ENCODE assay signal across 1 cellular context in the genomic region with DNA sequence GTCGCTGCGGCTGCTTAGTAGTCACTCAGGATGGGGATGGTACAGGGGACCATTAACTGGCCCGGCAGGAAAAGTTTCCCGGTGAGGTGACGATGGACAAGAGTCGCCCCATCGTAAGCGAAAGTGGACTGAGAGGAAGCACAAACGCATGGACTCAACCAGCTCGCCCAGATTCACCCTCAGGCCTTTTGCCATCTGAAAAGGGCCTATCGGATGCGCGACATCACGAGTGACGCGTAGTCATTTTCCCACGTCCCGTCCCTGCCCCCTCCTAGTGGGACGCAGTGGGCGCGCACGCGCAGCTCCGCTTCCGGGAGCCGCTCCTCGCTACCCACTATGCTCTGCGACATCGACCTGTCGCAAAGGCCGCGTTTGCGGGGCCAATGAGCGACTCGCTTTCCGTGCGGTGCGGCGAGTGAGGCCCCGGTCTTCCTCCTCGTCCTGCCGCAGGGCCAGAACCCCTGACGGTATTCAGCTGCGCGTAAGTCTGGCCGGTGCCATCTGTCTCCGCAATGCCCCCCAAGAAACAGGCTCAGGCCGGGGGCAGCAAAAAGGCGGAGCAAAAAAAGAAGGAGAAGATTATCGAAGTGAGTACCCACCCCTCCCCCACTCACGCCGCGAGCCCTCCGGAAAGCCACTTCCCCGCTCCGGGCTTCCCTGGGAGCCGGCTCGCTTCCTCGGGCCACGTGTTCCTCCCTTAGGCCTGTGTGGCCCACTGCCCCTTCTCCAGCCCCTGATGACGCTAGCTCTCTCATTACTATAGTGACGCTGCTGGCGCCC.
A peak's percentile ranks its signal among the peaks of the same experiment; 100 is the strongest.
TF ChIP-seq lines count a peak whose summit lies in the region.

TSS of gene ZC3H15 (plus strand) at position 390 of the 780 bp plus-strand sequence. CDS start at position 513, 123 bp downstream.

TF ChIP-seq in K562, 482 proteins besides CTCF, POLR2A, EP300 and RAD21 (continued from another document and continues in another):
- TF ChIP-seq, protein P1, sequence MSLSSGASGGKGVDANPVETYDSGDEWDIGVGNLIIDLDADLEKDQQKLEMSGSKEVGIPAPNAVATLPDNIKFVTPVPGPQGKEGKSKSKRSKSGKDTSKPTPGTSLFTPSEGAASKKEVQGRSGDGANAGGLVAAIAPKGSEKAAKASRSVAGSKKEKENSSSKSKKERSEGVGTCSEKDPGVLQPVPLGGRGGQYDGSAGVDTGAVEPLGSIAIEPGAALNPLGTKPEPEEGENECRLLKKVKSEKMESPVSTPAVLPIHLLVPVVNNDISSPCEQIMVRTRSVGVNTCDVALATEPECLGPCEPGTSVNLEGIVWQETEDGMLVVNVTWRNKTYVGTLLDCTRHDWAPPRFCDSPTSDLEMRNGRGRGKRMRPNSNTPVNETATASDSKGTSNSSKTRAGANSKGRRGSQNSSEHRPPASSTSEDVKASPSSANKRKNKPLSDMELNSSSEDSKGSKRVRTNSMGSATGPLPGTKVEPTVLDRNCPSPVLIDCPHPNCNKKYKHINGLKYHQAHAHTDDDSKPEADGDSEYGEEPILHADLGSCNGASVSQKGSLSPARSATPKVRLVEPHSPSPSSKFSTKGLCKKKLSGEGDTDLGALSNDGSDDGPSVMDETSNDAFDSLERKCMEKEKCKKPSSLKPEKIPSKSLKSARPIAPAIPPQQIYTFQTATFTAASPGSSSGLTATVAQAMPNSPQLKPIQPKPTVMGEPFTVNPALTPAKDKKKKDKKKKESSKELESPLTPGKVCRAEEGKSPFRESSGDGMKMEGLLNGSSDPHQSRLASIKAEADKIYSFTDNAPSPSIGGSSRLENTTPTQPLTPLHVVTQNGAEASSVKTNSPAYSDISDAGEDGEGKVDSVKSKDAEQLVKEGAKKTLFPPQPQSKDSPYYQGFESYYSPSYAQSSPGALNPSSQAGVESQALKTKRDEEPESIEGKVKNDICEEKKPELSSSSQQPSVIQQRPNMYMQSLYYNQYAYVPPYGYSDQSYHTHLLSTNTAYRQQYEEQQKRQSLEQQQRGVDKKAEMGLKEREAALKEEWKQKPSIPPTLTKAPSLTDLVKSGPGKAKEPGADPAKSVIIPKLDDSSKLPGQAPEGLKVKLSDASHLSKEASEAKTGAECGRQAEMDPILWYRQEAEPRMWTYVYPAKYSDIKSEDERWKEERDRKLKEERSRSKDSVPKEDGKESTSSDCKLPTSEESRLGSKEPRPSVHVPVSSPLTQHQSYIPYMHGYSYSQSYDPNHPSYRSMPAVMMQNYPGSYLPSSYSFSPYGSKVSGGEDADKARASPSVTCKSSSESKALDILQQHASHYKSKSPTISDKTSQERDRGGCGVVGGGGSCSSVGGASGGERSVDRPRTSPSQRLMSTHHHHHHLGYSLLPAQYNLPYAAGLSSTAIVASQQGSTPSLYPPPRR (CRISPR knock-in tag; IDR thresholded peaks at IDR 0.05; ENCODE audit: borderline replicate concordance): peak; percentile 73; the same call in 1 of the 2 replicates
- no peak for TF ChIP-seq ELF4 (CRISPR knock-in tag; IDR thresholded peaks at IDR 0.05)
- peak; percentile 90 for TF ChIP-seq TAF7 (tag; IDR thresholded peaks at IDR 0.05)
- 0 out of 2 replicates have a peak, but pooled peaks have one; percentile 58 for TF ChIP-seq E2F5 (CRISPR knock-in tag; IDR thresholded peaks at IDR 0.05)
- TF ChIP-seq, protein P2, sequence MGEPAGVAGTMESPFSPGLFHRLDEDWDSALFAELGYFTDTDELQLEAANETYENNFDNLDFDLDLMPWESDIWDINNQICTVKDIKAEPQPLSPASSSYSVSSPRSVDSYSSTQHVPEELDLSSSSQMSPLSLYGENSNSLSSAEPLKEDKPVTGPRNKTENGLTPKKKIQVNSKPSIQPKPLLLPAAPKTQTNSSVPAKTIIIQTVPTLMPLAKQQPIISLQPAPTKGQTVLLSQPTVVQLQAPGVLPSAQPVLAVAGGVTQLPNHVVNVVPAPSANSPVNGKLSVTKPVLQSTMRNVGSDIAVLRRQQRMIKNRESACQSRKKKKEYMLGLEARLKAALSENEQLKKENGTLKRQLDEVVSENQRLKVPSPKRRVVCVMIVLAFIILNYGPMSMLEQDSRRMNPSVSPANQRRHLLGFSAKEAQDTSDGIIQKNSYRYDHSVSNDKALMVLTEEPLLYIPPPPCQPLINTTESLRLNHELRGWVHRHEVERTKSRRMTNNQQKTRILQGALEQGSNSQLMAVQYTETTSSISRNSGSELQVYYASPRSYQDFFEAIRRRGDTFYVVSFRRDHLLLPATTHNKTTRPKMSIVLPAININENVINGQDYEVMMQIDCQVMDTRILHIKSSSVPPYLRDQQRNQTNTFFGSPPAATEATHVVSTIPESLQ (CRISPR knock-in tag; IDR thresholded peaks at IDR 0.05): peak; percentile 75; the same call in 1 of the 2 replicates
- TF ChIP-seq HEY1 (CRISPR knock-in tag; IDR thresholded peaks at IDR 0.05; ENCODE audit: borderline replicate concordance): no peak
- no peak for TF ChIP-seq ZNF146 (CRISPR knock-in tag; IDR thresholded peaks at IDR 0.05; ENCODE audit: unreplicated experiment)
- TF ChIP-seq NR2C2 (CRISPR knock-in tag; IDR thresholded peaks at IDR 0.05): peak; percentile 96
- TF ChIP-seq NR2C2 (tag; IDR thresholded peaks at IDR 0.05): peak; percentile 99
- no peak for TF ChIP-seq ZNF134 (CRISPR knock-in tag; conservative IDR thresholded peaks at IDR 0.05)
- TF ChIP-seq, protein P3, sequence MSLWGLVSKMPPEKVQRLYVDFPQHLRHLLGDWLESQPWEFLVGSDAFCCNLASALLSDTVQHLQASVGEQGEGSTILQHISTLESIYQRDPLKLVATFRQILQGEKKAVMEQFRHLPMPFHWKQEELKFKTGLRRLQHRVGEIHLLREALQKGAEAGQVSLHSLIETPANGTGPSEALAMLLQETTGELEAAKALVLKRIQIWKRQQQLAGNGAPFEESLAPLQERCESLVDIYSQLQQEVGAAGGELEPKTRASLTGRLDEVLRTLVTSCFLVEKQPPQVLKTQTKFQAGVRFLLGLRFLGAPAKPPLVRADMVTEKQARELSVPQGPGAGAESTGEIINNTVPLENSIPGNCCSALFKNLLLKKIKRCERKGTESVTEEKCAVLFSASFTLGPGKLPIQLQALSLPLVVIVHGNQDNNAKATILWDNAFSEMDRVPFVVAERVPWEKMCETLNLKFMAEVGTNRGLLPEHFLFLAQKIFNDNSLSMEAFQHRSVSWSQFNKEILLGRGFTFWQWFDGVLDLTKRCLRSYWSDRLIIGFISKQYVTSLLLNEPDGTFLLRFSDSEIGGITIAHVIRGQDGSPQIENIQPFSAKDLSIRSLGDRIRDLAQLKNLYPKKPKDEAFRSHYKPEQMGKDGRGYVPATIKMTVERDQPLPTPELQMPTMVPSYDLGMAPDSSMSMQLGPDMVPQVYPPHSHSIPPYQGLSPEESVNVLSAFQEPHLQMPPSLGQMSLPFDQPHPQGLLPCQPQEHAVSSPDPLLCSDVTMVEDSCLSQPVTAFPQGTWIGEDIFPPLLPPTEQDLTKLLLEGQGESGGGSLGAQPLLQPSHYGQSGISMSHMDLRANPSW (CRISPR knock-in tag; IDR thresholded peaks at IDR 0.05): no peak
- no peak for TF ChIP-seq RFX5 (IDR thresholded peaks at IDR 0.05; ENCODE audit: low read depth, low read length)
- TF ChIP-seq PHB2 (IDR thresholded peaks at IDR 0.05; ENCODE audit: low read depth): no peak
- TF ChIP-seq ZNF778 (CRISPR knock-in tag; IDR thresholded peaks at IDR 0.05): no peak
- TF ChIP-seq, protein P4, sequence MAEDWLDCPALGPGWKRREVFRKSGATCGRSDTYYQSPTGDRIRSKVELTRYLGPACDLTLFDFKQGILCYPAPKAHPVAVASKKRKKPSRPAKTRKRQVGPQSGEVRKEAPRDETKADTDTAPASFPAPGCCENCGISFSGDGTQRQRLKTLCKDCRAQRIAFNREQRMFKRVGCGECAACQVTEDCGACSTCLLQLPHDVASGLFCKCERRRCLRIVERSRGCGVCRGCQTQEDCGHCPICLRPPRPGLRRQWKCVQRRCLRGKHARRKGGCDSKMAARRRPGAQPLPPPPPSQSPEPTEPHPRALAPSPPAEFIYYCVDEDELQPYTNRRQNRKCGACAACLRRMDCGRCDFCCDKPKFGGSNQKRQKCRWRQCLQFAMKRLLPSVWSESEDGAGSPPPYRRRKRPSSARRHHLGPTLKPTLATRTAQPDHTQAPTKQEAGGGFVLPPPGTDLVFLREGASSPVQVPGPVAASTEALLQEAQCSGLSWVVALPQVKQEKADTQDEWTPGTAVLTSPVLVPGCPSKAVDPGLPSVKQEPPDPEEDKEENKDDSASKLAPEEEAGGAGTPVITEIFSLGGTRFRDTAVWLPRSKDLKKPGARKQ (CRISPR knock-in tag; IDR thresholded peaks at IDR 0.05): no peak
- TF ChIP-seq SRSF1 (IDR thresholded peaks at IDR 0.05; ENCODE audit: low read depth, low read length): no peak
- no peak for TF ChIP-seq THRAP3 (IDR thresholded peaks at IDR 0.05; ENCODE audit: borderline replicate concordance)
- peak; percentile 51; the same call in 1 of the 2 replicates for TF ChIP-seq RAD51 (IDR thresholded peaks at IDR 0.05; ENCODE audit: borderline replicate concordance, low read depth)
- peak in 1 of 2 experiments; percentile 95; a peak in 2 of 4 replicates for TF ChIP-seq HDAC1 (IDR thresholded peaks at IDR 0.05)
- TF ChIP-seq MCM3 (IDR thresholded peaks at IDR 0.05): no peak
- no peak; the same call in 1 of the 2 replicates for TF ChIP-seq XRCC5 (IDR thresholded peaks at IDR 0.05; ENCODE audit: low read depth, low read length)
- peak in 1 of 2 experiments; percentile 74; a peak in 2 of 4 replicates for TF ChIP-seq ZMIZ1 (IDR thresholded peaks at IDR 0.05; ENCODE audit: low read depth in 2 of 2, low read length in 2 of 2)
- no peak for TF ChIP-seq XRCC3 (IDR thresholded peaks at IDR 0.05)
- peak; percentile 74 for TF ChIP-seq ZNF143 (CRISPR knock-in tag; IDR thresholded peaks at IDR 0.05)
- TF ChIP-seq NRF1 (conservative IDR thresholded peaks at IDR 0.05 in 1 of 2, IDR thresholded peaks at IDR 0.05 in 1 of 2): peak; percentile 98 to 99
- no peak for TF ChIP-seq ATF1 (CRISPR knock-in tag; IDR thresholded peaks at IDR 0.05)
- peak; percentile 97 for TF ChIP-seq ATF1 (tag; IDR thresholded peaks at IDR 0.05)
- TF ChIP-seq SMC3 (conservative IDR thresholded peaks at IDR 0.05; ENCODE audit: insufficient read depth, low read depth, low read length): no peak
- TF ChIP-seq CBFA2T3 (IDR thresholded peaks at IDR 0.05): peak; percentile 28; the same call in 1 of the 2 replicates
- no peak for TF ChIP-seq NONO (IDR thresholded peaks at IDR 0.05; ENCODE audit: low read depth in 2 of 2, low read length in 1 of 2)
- no peak for TF ChIP-seq NFE2L1 (tag; IDR thresholded peaks at IDR 0.05; ENCODE audit: borderline replicate concordance, low read depth)
- TF ChIP-seq ZNF79 (CRISPR knock-in tag; IDR thresholded peaks at IDR 0.05; ENCODE audit: low read depth): no peak
- peak; percentile 95 for TF ChIP-seq SAP30 (IDR thresholded peaks at IDR 0.05; ENCODE audit: borderline replicate concordance, insufficient read depth, low read depth, low read length, poor library complexity, severe bottlenecking)
- TF ChIP-seq ZNF589 (CRISPR knock-in tag; IDR thresholded peaks at IDR 0.05; ENCODE audit: low read depth): peak; percentile 22; the same call in 1 of the 2 replicates
